Comparison of ENCODE assay signal across 8 cellular contexts in the genomic region with DNA sequence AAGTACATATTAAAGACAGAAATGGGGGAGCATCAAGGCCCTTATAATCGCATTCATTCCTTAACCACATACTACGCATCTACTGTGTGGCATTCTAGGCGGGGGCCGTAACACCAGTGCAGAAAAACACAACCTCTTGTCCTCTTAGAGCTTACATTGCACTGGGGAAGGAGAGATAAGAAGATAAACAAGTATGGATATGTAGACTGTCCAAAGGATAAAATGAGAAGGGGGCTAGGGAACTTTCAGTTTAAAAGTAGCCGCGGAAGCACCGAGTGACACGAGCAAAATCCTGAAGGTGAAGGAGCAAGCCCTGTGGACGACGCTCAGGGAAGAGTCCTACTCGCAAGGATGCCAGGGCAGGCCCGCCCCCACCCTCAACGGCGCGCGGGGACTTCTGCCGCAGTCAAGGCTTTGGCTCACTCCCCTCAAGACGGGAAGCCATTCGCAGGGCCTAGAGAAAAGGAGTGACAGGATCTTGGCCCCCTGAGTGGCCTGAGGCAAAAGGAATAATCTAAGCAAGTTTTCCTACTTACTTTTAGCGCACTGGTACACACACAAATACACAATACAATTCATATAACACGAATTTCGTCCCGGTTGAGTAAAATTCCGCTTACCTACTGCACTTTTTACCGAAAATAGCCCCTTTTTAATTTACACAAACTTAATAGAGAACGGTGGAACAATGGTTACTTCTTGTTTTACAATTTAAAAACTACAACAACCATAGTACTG.
DNase-seq lines count a peak whose midpoint lies in the region; ATAC-seq lines count a peak whose summit lies in the region.

No MANE protein-coding gene starts in this region.

- no peaks in the 10 kb centered on the region for H3K36me3 ChIP-seq in HUES6 (ENCODE audit: control insufficient read depth, insufficient read depth, low read length)

- no peak for ATAC-seq in GM19397 (IDR thresholded peaks at IDR 0.05; ENCODE audit: unreplicated experiment)

- H3K4me1 ChIP-seq in HUES6 (ENCODE audit: control insufficient read depth, insufficient read depth, low read length) = peaks cover 16% of the 10 kb centered on the region

- DNase-seq in EH (ENCODE audit: low read depth) (peak; percentile 64), SW 1271 (lab: John Stamatoyannopoulos, UW) (peak; percentile 17 to 64), anterior cingulate cortex (lab: John Stamatoyannopoulos, UW) (peak in 47 of 58 donors; percentile 1 to 67 (median 28)), hypothalamus (lab: John Stamatoyannopoulos, UW) (peak in 40 of 51 donors; percentile 9 to 68 (median 36)), retina (peak; percentile 75), HuH-7 (ENCODE audit: low spot score) (no peak)

- no peak overlapping the region for H3K27ac ChIP-seq in HUES6 (ENCODE audit: low read depth, low read length)

- peak overlapping the region; percentile 96 for H3K4me3 ChIP-seq in HUES6 (ENCODE audit: low read depth, low read length)

- no peaks in the 10 kb centered on the region for H3K27me3 ChIP-seq in HUES6 (ENCODE audit: control insufficient read depth, insufficient read depth, low read length)

- no peaks in the 10 kb centered on the region for H3K9me3 ChIP-seq in HUES6 (ENCODE audit: control insufficient read depth, insufficient read depth, low read depth, low read length)

- H3K9ac ChIP-seq in HUES6 (ENCODE audit: low read length) = peak overlapping the region; percentile 92
